Comparison of ENCODE assay signal across 14 cellular contexts in the genomic region with DNA sequence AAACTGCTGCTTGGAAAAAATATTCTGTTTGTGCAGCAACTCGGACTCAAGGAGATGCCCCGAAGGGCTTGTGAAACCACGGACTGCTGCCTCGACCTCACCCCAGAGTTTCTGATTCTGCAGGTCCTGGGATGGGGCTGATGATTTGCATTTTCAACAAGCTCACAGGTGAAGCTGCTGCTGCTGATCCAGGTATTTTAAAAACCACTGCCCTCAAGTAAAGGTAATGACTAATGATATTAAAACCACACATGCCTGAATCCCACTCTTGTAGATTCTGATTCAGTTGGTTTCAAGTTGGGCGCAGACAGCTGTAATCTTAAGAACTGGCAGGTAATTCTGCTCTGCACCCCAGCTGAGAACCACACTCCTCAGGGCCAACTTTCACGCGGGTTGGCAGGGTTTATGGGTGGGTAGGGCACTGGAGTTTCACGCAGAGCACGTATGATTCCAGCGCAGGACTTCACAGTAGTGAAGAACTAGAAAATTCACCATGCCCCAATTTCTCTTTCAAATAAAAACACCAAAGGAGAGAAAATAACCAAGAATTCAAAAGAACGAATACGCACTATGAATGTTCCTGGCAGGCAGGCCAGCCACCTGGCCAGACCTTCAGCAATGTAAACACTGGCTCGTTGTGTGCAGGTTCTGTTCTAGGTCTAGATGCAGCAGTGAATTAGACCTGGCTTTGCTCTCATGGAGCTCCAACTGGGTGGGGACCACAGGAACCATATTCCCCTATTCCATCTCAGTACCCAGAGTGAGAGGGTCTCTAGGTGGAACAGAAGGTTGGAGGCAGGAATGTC.
A peak's percentile ranks its signal among the peaks of the same experiment; 100 is the strongest.
DNase-seq lines count a peak whose midpoint lies in the region; ATAC-seq, FAIRE-seq and TF ChIP-seq lines count a peak whose summit lies in the region.
"Had no signal": no experiment of that assay in that cellular context is flagged by ENCODE, and none has a peak within 500 bp of the region (broad histone marks: within the 10 kb centered on the region; RNA-seq: fewer than 3 reads in every experiment).

No MANE protein-coding gene starts in this region.

- ATAC-seq in stimulated activated naive CD8-positive, alpha-beta T cell treated with anti-CD3 and anti-CD28 coated beads, Interleukin-15, amount 100 ng/mL, for 72 hours = peak; percentile 37

- H3K9me3 ChIP-seq in keratinocyte (ENCODE audit: control insufficient read depth, low read depth, low read length) = no peaks in the 10 kb centered on the region

- H3K4me1 ChIP-seq in keratinocyte (ENCODE audit: control insufficient read depth, extremely low read depth, insufficient read depth, low read length) = peaks cover 16% of the 10 kb centered on the region

- H3K9me3 Mint-ChIP-seq in stimulated activated naive CD8-positive, alpha-beta T cell treated with anti-CD3 and anti-CD28 coated beads, Interleukin-15, amount 100 ng/mL, for 72 hours = no peaks in the 10 kb centered on the region
- H3K9me3 Mint-ChIP-seq: activated CD4-positive, alpha-beta memory T cell treated with anti-CD3 and anti-CD28 coated beads, Interleukin-2, amount 10 ng/mL, durations not matched to agents 7 days and 5 days; immature natural killer cell had no signal

- H3K27me3 Mint-ChIP-seq in stimulated activated naive CD8-positive, alpha-beta T cell treated with anti-CD3 and anti-CD28 coated beads, Interleukin-15, amount 100 ng/mL, for 72 hours = no peaks in the 10 kb centered on the region
- H3K27me3 Mint-ChIP-seq: activated CD4-positive, alpha-beta memory T cell treated with anti-CD3 and anti-CD28 coated beads, Interleukin-2, amount 10 ng/mL, durations not matched to agents 7 days and 5 days; naive B cell had no signal

- H3K27ac Mint-ChIP-seq in stimulated activated naive CD8-positive, alpha-beta T cell treated with anti-CD3 and anti-CD28 coated beads, Interleukin-15, amount 100 ng/mL, for 72 hours = no peak overlapping the region
- H3K27ac Mint-ChIP-seq: activated CD4-positive, alpha-beta memory T cell treated with anti-CD3 and anti-CD28 coated beads, Interleukin-2, amount 10 ng/mL, durations not matched to agents 7 days and 5 days; naive B cell had no signal

- peak; percentile 32 for FAIRE-seq in keratinocyte (lab: Jason Lieb, UNC)

- dilution Hi-C loops in keratinocyte (cut with MboI; ENCODE audit: extremely low pct_ligation_motif_present, low sequenced_read_pairs) = no loop called here

- DNase-seq in NCI-H1092 treated with DMSO at 0.1 percent for 48 hours (lab: John Stamatoyannopoulos, UW) (peak; percentile 16), NCI-H1092 (lab: John Stamatoyannopoulos, UW) (no peak), keratinocyte (ENCODE audit: low read depth, low spot score) (no peak), NCI-H2081 treated with DMSO at 0.1 percent for 48 hours (lab: John Stamatoyannopoulos, UW) (no peak), HUDEP-2 (lab: John Stamatoyannopoulos, UW; ENCODE audit: unreplicated experiment in 76 of 76) (no peak), GDM1 (lab: John Stamatoyannopoulos, UW) (no peak)
- DNase-seq in stimulated activated naive CD8-positive, alpha-beta T cell treated with anti-CD3 and anti-CD28 coated beads, Interleukin-15, amount 100 ng/mL, for 72 hours = no peak
- DNase-seq: activated CD4-positive, alpha-beta memory T cell treated with anti-CD3 and anti-CD28 coated beads, Interleukin-2, amount 10 ng/mL, durations not matched to agents 7 days and 5 days; activated gamma-delta T cell treated with Interleukin-2 at 50 U/mL for 16 hours; cerebellar nuclear complex; immature natural killer cell; naive B cell; OCI-M1 had no signal

- H3K36me3 ChIP-seq in keratinocyte (ENCODE audit: control insufficient read depth in 2 of 2, extremely low read depth in 1 of 2, insufficient read depth in 2 of 2, low read length in 2 of 2) = no peaks in the 10 kb centered on the region

- H3K27ac ChIP-seq in VCaP = peak overlapping the region; percentile 45
- no peak overlapping the region for H3K27ac ChIP-seq in keratinocyte (ENCODE audit: control insufficient read depth, insufficient read depth, low read length)

- H3K9ac ChIP-seq in keratinocyte (ENCODE audit: control insufficient read depth, extremely low read depth, insufficient read depth, low read length) = peak overlapping the region; percentile 3

- H3K4me1 Mint-ChIP-seq in stimulated activated naive CD8-positive, alpha-beta T cell treated with anti-CD3 and anti-CD28 coated beads, Interleukin-15, amount 100 ng/mL, for 72 hours = peaks cover 17% of the 10 kb centered on the region
- H3K4me1 Mint-ChIP-seq: immature natural killer cell had no signal

- H3K4me3 Mint-ChIP-seq in stimulated activated naive CD8-positive, alpha-beta T cell treated with anti-CD3 and anti-CD28 coated beads, Interleukin-15, amount 100 ng/mL, for 72 hours = no peak overlapping the region
- H3K4me3 Mint-ChIP-seq: activated CD4-positive, alpha-beta memory T cell treated with anti-CD3 and anti-CD28 coated beads, Interleukin-2, amount 10 ng/mL, durations not matched to agents 7 days and 5 days; immature natural killer cell; naive B cell had no signal

- no peaks in the 10 kb centered on the region for H4K20me1 ChIP-seq in keratinocyte (ENCODE audit: control insufficient read depth, extremely low read depth, insufficient read depth, low read length)

- peak overlapping the region in 2 of 3 experiments; percentile 11 to 24 for H3K4me3 ChIP-seq in keratinocyte (ENCODE audit: control insufficient read depth in 2 of 3, extremely low read depth in 1 of 3, insufficient read depth in 2 of 3, low read depth in 1 of 3, low read length in 3 of 3)

- peaks cover 2% of the 10 kb centered on the region for H3K9me1 ChIP-seq in keratinocyte (ENCODE audit: control insufficient read depth, extremely low read depth, insufficient read depth, low read length)

- peak overlapping the region; percentile 64 for H3K4me2 ChIP-seq in keratinocyte (ENCODE audit: control insufficient read depth, extremely low read depth, insufficient read depth, low read depth, low read length)

- H3K79me2 ChIP-seq in keratinocyte (ENCODE audit: control insufficient read depth, insufficient read depth, low read length) = no peaks in the 10 kb centered on the region

- no peaks in the 10 kb centered on the region for H3K27me3 ChIP-seq in keratinocyte (ENCODE audit: control insufficient read depth, extremely low read depth, insufficient read depth, low read length)

- TF ChIP-seq CTCF in VCaP (conservative IDR thresholded peaks at IDR 0.05) (no peak), keratinocyte (optimal IDR thresholded peaks at IDR 0.05 in 1 of 3, IDR thresholded peaks at IDR 0.05 in 1 of 3, conservative IDR thresholded peaks at IDR 0.05 in 1 of 3; ENCODE audit: extremely low read depth in 1 of 3, insufficient read depth in 2 of 3, low read length in 3 of 3) (no peak)

- no peak overlapping the region for H2AFZ ChIP-seq in keratinocyte (ENCODE audit: control insufficient read depth, low read length)
